ENCODE assay signal across 19 cellular contexts in genomic region chr7:91543646-91544045, GRCh38.
"Had no signal": no experiment of that assay in that cellular context is flagged by ENCODE, and none has a peak within 500 bp of the region (broad histone marks: within the 10 kb centered on the region; RNA-seq: fewer than 3 reads in every experiment).

No MANE protein-coding gene starts in this region.

- H3K27ac ChIP-seq: RWPE1, SK-N-MC had no signal

- H3K4me3 ChIP-seq: SK-N-MC had no signal

- DNase-seq: Karpas-422, KG1, MM.1S, NCI-H1092 treated with DMSO at 0.1 percent for 48 hours, NCI-H1436, NCI-H187, NCI-H2029, NCI-H2081 treated with DMSO at 0.1 percent for 48 hours, NCI-H2171, NCI-H226, NCI-H446, NCI-H510A, NCI-H524 treated with DMSO at 0.1 percent for 48 hours, NCI-H69, NCI-H774, SHP77 had no signal

- ATAC-seq: Panc1 had no signal
